In genomic region chr13:81048026-81048461, GRCh38 we compare ENCODE assay signal across 17 cellular contexts.
DNase-seq lines count a peak whose midpoint lies in the region; ATAC-seq lines count a peak whose summit lies in the region.
"Had no signal": no experiment of that assay in that cellular context is flagged by ENCODE, and none has a peak within 500 bp of the region (broad histone marks: within the 10 kb centered on the region; RNA-seq: fewer than 3 reads in every experiment).

No MANE protein-coding gene starts in this region.

- ATAC-seq in GM21786 (IDR thresholded peaks at IDR 0.05; ENCODE audit: unreplicated experiment) (peak; percentile 84), GM19455 (IDR thresholded peaks at IDR 0.05; ENCODE audit: unreplicated experiment) (no peak), GM21381 (IDR thresholded peaks at IDR 0.05; ENCODE audit: unreplicated experiment) (no peak), HG02623 (IDR thresholded peaks at IDR 0.05; ENCODE audit: unreplicated experiment) (no peak)
- ATAC-seq: esophagus mucosa, left lobe of liver, natural killer cell, WTC11 had no signal

- H3K4me3 ChIP-seq in SJCRH30, result peak overlapping the region; percentile 27; the same call in 1 of the 2 replicates
- H3K4me3 ChIP-seq: right atrium auricular region had no signal

- no peaks in the 10 kb centered on the region for H3K4me1 ChIP-seq in SJCRH30
- H3K4me1 ChIP-seq: right atrium auricular region had no signal

- H3K27me3 ChIP-seq in SJCRH30, result no peaks in the 10 kb centered on the region
- H3K27me3 ChIP-seq: right atrium auricular region had no signal

- H3K27ac ChIP-seq in SJCRH30, result peak overlapping the region; percentile 27; the same call in 1 of the 2 replicates
- H3K27ac ChIP-seq: right atrium auricular region had no signal

- peak; percentile 6 for DNase-seq in ELR (ENCODE audit: low read depth)
- peak; percentile 73 to 87 for DNase-seq in SJCRH30
- peak; percentile 61 for DNase-seq in midbrain (lab: John Stamatoyannopoulos, UW)
- DNase-seq in NCI-H128 (lab: John Stamatoyannopoulos, UW; ENCODE audit: unreplicated experiment), result no peak
- DNase-seq: activated naive CD8-positive, alpha-beta T cell treated with anti-CD3 and anti-CD28 coated beads for 36 hours; natural killer cell; NCI-H187; NCI-H526; stimulated activated naive CD4-positive, alpha-beta T cell had no signal

- H3K9me3 ChIP-seq in SJCRH30 (replicated peaks), result no peaks in the 10 kb centered on the region
- H3K9me3 ChIP-seq: right atrium auricular region had no signal

- H3K36me3 ChIP-seq in SJCRH30, result no peaks in the 10 kb centered on the region
- H3K36me3 ChIP-seq: right atrium auricular region had no signal
